Comparison of ENCODE assay signal across 9 cellular contexts in genomic region chr1:205861540-205861939, GRCh38.
"Had no signal": no experiment of that assay in that cellular context is flagged by ENCODE, and none has a peak within 500 bp of the region (broad histone marks: within the 10 kb centered on the region; RNA-seq: fewer than 3 reads in every experiment).

No MANE protein-coding gene starts in this region.

- H3K36me3 ChIP-seq: WERI-Rb-1 had no signal

- H3K27ac ChIP-seq: VCaP, WERI-Rb-1 had no signal

- ATAC-seq: activated CD4-positive, alpha-beta T cell treated with anti-CD3 and anti-CD28 coated beads for 36 hours; activated CD4-positive, CD25-positive, alpha-beta regulatory T cell treated with anti-CD3 and anti-CD28 coated beads, Interleukin-2, amount 50 U/mL, for 24 hours; activated CD8-positive, alpha-beta memory T cell treated with anti-CD3 and anti-CD28 coated beads, Interleukin-2, amount 10 ng/mL, durations not matched to agents 7 days and 5 days; activated CD8-positive, alpha-beta T cell treated with anti-CD3 and anti-CD28 coated beads for 36 hours; activated CD8-positive, alpha-beta T cell treated with anti-CD3 and anti-CD28 coated beads, Interleukin-2, amount 10 ng/mL, durations not matched to agents 7 days and 5 days; T-helper 17 cell; WTC11 had no signal
